Comparison of ENCODE assay signal across 10 cellular contexts in the genomic region with DNA sequence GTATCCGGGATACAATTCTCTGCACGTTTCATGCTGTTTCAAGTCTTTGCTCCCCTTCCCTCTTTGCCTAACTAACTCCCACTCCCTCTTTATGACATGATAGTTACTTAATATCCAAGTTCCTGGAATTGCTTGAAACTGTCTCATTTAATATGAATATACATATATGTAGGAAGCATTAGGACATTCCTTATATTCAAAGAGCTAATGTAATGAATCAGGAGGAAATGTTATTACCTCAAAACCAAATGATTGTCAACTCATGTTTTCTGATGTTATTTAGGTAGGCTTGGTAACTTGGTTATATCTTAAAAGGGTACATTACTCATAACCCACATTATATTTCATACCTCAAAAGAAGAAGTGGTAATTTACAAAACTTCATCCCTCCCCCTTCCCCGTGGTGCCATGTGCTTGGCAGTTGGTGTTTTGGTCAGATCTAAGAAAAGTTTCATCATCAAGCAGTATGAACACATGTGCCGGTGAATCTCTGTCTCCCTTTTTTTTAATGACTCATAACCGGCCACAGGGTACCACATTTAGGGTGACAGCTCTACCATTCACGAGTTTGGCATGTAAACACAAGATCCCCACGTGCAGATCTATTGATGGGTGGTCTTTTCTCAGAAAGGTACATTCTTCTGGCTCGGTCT. TPM values are rescaled to one million over a fixed set of nuclear protein-coding genes. Genes with fewer than 3 reads are reported as not detected.
DNase-seq lines count a peak whose midpoint lies in the region; ATAC-seq, FAIRE-seq and TF ChIP-seq lines count a peak whose summit lies in the region.
"Had no signal": no experiment of that assay in that cellular context is flagged by ENCODE, and none has a peak within 500 bp of the region (broad histone marks: within the 10 kb centered on the region; RNA-seq: fewer than 3 reads in every experiment).

No MANE protein-coding gene starts in this region.

- intact Hi-C loops in natural killer cell (cut with micrococcal nuclease): no loop called here
- intact Hi-C loops in testis (cut with DNase I; ENCODE audit: low total_unique reads): no loop called here

- no peak overlapping the region for H3K27ac ChIP-seq in testis

- H3K9me3 ChIP-seq in testis: no peaks in the 10 kb centered on the region

- H3K4me3 Mint-ChIP-seq in activated T-cell treated with anti-CD3 and anti-CD28 coated beads, Interleukin-2, amount 50 U/mL, for 24 hours: peak overlapping the region; percentile 63
- peak overlapping the region; percentile 1 for H3K4me3 Mint-ChIP-seq in natural killer cell
- H3K4me3 Mint-ChIP-seq: nephron had no signal

- H3K36me3 ChIP-seq in testis (ENCODE audit: low read depth, missing control alignments): no peaks in the 10 kb centered on the region

- H3K27ac Mint-ChIP-seq in activated T-cell treated with anti-CD3 and anti-CD28 coated beads, Interleukin-2, amount 50 U/mL, for 24 hours: peak overlapping the region; percentile 79
- peak overlapping the region in 1 of 2 donors; percentile 72 for H3K27ac Mint-ChIP-seq in natural killer cell
- H3K27ac Mint-ChIP-seq: nephron had no signal

- H3K4me1 ChIP-seq in testis: no peaks in the 10 kb centered on the region

- peaks cover 3% of the 10 kb centered on the region for H3K36me3 Mint-ChIP-seq in activated T-cell treated with anti-CD3 and anti-CD28 coated beads, Interleukin-2, amount 50 U/mL, for 24 hours (ENCODE audit: low read depth)
- H3K36me3 Mint-ChIP-seq in natural killer cell: no peaks in the 10 kb centered on the region

- DNase-seq in GM12865 (ENCODE audit: low read depth): peak; percentile 90
- DNase-seq in H54 (ENCODE audit: insufficient read length, low spot score): peak; percentile 50
- DNase-seq in NAMALWA (ENCODE audit: low spot score): peak; percentile 84
- peak; percentile 52 for DNase-seq in activated T-cell treated with anti-CD3 and anti-CD28 coated beads, Interleukin-2, amount 50 U/mL, for 24 hours
- no peak for DNase-seq in natural killer cell
- no peak for DNase-seq in effector CD4-positive, alpha-beta T cell
- no peak for DNase-seq in testis
- no peak for DNase-seq in amygdala (lab: John Stamatoyannopoulos, UW)

- peak; percentile 55 for FAIRE-seq in H54 (lab: Jason Lieb, UNC)

- TF ChIP-seq CTCF in GM12865 (IDR thresholded peaks at IDR 0.05; ENCODE audit: insufficient read depth, low read depth, low read length, missing control alignments): no peak
- TF ChIP-seq CTCF in natural killer cell (IDR thresholded peaks at IDR 0.05): no peak
- TF ChIP-seq CTCF in testis (IDR thresholded peaks at IDR 0.05): no peak

- no peaks in the 10 kb centered on the region for H3K27me3 Mint-ChIP-seq in activated T-cell treated with anti-CD3 and anti-CD28 coated beads, Interleukin-2, amount 50 U/mL, for 24 hours
- H3K27me3 Mint-ChIP-seq in natural killer cell (ENCODE audit: low read depth in 2 of 2): peaks cover 0 to 6% of the 10 kb centered on the region in 2 donors

- WGBS in testis, 2 donors: 75 to 78% methylated on average over 8 of the region's 8 CpGs

- H3K4me3 ChIP-seq in GM12865 (ENCODE audit: low read depth, low read length): peak overlapping the region; percentile 53
- no peak overlapping the region for H3K4me3 ChIP-seq in testis

- ATAC-seq in natural killer cell: peak; percentile 84 to 89 (median 85)
- ATAC-seq: Panc1 had no signal

- H3K9me3 Mint-ChIP-seq in activated T-cell treated with anti-CD3 and anti-CD28 coated beads, Interleukin-2, amount 50 U/mL, for 24 hours: no peaks in the 10 kb centered on the region
- no peaks in the 10 kb centered on the region for H3K9me3 Mint-ChIP-seq in natural killer cell
- H3K9me3 Mint-ChIP-seq: nephron had no signal

- H3K4me1 Mint-ChIP-seq in activated T-cell treated with anti-CD3 and anti-CD28 coated beads, Interleukin-2, amount 50 U/mL, for 24 hours (ENCODE audit: low read depth): peaks cover 18% of the 10 kb centered on the region
- peaks cover 0 to 8% of the 10 kb centered on the region in 2 donors for H3K4me1 Mint-ChIP-seq in natural killer cell
- H3K4me1 Mint-ChIP-seq: nephron had no signal

- TF ChIP-seq POLR2A in H54 (IDR thresholded peaks at IDR 0.05; ENCODE audit: low read depth, low read length) (no peak), testis (IDR thresholded peaks at IDR 0.05) (no peak)

- H3K27me3 ChIP-seq in testis: no peaks in the 10 kb centered on the region

RNA-seq across cellular contexts. Expression of a gene that starts 56.5 kb away (rescaled TPM):
- total RNA-seq in natural killer cell: 1 to 10 TPM; 1.3 to 8.5 (median 1.5) TPM
- 1 to 10 TPM in 1 of 2 donors, under 1 TPM in 1; 0.74 to 1.3 TPM for total RNA-seq in testis
- 2.7 TPM for polyA plus RNA-seq in testis (ENCODE audit: insufficient read depth, low read depth, low replicate concordance)

Comparison
In these comparisons a context has a peak if more than half of its experiments do, and no peak if none do; other contexts are left out.
1. DNase-seq: peak in GM12865 (single experiment), H54 (single experiment), NAMALWA (single experiment) and activated T-cell treated with anti-CD3 and anti-CD28 coated beads, Interleukin-2, amount 50 U/mL, for 24 hours (single experiment); none in natural killer cell (single experiment), effector CD4-positive, alpha-beta T cell (single experiment), testis (single experiment) and amygdala (0 of 56).